19 cellular contexts compared by ENCODE assay signal in genomic region chr1:106584127-106584526, GRCh38.
"Had no signal": no experiment of that assay in that cellular context is flagged by ENCODE, and none has a peak within 500 bp of the region (broad histone marks: within the 10 kb centered on the region; RNA-seq: fewer than 3 reads in every experiment).

No MANE protein-coding gene starts in this region.

- H3K27me3 Mint-ChIP-seq: dendritic cell treated with granulocyte-macrophage colony-stimulating factor and Interleukin-4, amounts not matched to agents 40 ng/mL and 50 ng/mL, for 4 days; progenitor cell of endocrine pancreas; type B pancreatic cell had no signal

- H3K4me3 ChIP-seq: heart left ventricle, neural progenitor cell, pancreas, suprapubic skin, thyroid gland had no signal

- DNase-seq: heart left ventricle; hippocampal formation; mammary epithelial cell; natural killer cell; nucleus accumbens; pancreas; stimulated activated CD4-positive, alpha-beta T cell treated with anti-CD3 and anti-CD28 coated beads, Interleukin-12 subunit alpha, Interleukin-12 subunit beta, amount 100 ng/mL, for 4 hours; stimulated activated CD4-positive, alpha-beta T cell treated with anti-CD3 and anti-CD28 coated beads, Interleukin-2, amount 100 ng/mL, for 48 hours; stimulated activated naive CD4-positive, alpha-beta T cell treated with Interleukin-2 at 50 U/mL for 16 hours; thyroid gland had no signal

- H3K36me3 Mint-ChIP-seq: mesothelial cell of epicardium, neural progenitor cell, type B pancreatic cell had no signal

- H3K4me3 Mint-ChIP-seq: dendritic cell treated with granulocyte-macrophage colony-stimulating factor and Interleukin-4, amounts not matched to agents 40 ng/mL and 50 ng/mL, for 4 days; mesothelial cell of epicardium; natural killer cell; neural progenitor cell; type B pancreatic cell had no signal

- FAIRE-seq: frontal cortex, pancreas, small intestine, urothelium cell line had no signal

- H3K4me1 Mint-ChIP-seq: mesothelial cell of epicardium, natural killer cell, neural progenitor cell had no signal

- H3K27ac Mint-ChIP-seq: dendritic cell treated with granulocyte-macrophage colony-stimulating factor and Interleukin-4, amounts not matched to agents 40 ng/mL and 50 ng/mL, for 4 days; mesothelial cell of epicardium; natural killer cell; neural progenitor cell; progenitor cell of endocrine pancreas; type B pancreatic cell had no signal
